Comparison of ENCODE assay signal across 15 cellular contexts in genomic region chr7:55476852-55477780, GRCh38.
A peak's percentile ranks its signal among the peaks of the same experiment; 100 is the strongest.
DNase-seq lines count a peak whose midpoint lies in the region; ATAC-seq, FAIRE-seq and TF ChIP-seq lines count a peak whose summit lies in the region.
"Had no signal": no experiment of that assay in that cellular context is flagged by ENCODE, and none has a peak within 500 bp of the region (broad histone marks: within the 10 kb centered on the region; RNA-seq: fewer than 3 reads in every experiment).

No MANE protein-coding gene starts in this region.

- H3K27ac ChIP-seq in CD4-positive, CD25-positive, alpha-beta regulatory T cell (ENCODE audit: insufficient read depth, low read length, poor library complexity, severe bottlenecking), result peak overlapping the region; percentile 70
- no peak overlapping the region for H3K27ac ChIP-seq in GM12878 (ENCODE audit: control insufficient read depth, insufficient read depth)
- peak overlapping the region; percentile 61 for H3K27ac ChIP-seq in naive thymus-derived CD4-positive, alpha-beta T cell (ENCODE audit: low read depth, low read length)
- H3K27ac ChIP-seq: prostate gland, RWPE1 had no signal

- POLR2A ChIA-PET in GM12878 (lab: Charles Lee), result no interaction called here
- POLR2A ChIA-PET in naive thymus-derived CD4-positive, alpha-beta T cell (lab: Charles Lee), result interaction anchor here (1.1 to 1.2 kb wide), 2 partner anchors 11 to 96 kb away, joined by 3 read pairs; no protein-coding TSS in a partner anchor

- RAD21 ChIA-PET in GM12878 (lab: Charles Lee; ENCODE audit: unreplicated experiment), result no interaction called here

- TF ChIP-seq EP300 in GM12878 (IDR thresholded peaks at IDR 0.05; ENCODE audit: borderline replicate concordance in 1 of 2, control insufficient read depth in 1 of 2, low read depth in 2 of 2, low read length in 2 of 2), result no peak

- BruUV-seq in GM12878 (replicated peaks; lab: Mats Ljungman, UMichigan), result no TSS peak

- no peaks in the 10 kb centered on the region for H3K9me3 ChIP-seq in CD4-positive, CD25-positive, alpha-beta regulatory T cell (ENCODE audit: control insufficient read depth in 2 of 2, low read length in 2 of 2)
- H3K9me3 ChIP-seq in GM12878 (replicated peaks; ENCODE audit: control insufficient read depth, insufficient read depth, low read length) (no peaks in the 10 kb centered on the region), HAP-1 (no peaks in the 10 kb centered on the region)
- H3K9me3 ChIP-seq in naive thymus-derived CD4-positive, alpha-beta T cell (ENCODE audit: control insufficient read depth in 2 of 3, low read length in 3 of 3), result no peaks in the 10 kb centered on the region
- H3K9me3 ChIP-seq: gastrocnemius medialis, prostate gland had no signal

- H3K36me3 Mint-ChIP-seq in CD4-positive, CD25-positive, alpha-beta regulatory T cell, result peaks cover 39% of the 10 kb centered on the region
- peaks cover 5 to 32% (median 21%) of the 10 kb centered on the region in 5 donors for H3K36me3 Mint-ChIP-seq in naive thymus-derived CD4-positive, alpha-beta T cell

- no peak for TF ChIP-seq CTCF in GM12878 (IDR thresholded peaks at IDR 0.05 in 2 of 3, conservative IDR thresholded peaks at IDR 0.05 in 1 of 3; ENCODE audit: control insufficient read depth in 2 of 3, extremely low read depth in 1 of 3, insufficient read depth in 1 of 3, low read depth in 3 of 3, low read length in 3 of 3)

- 91% methylated on average over 19 of the region's 19 CpGs for WGBS in GM12878 (ENCODE audit: insufficient coverage, insufficient replicate concordance, low lambda C conversion rate, missing lambda C conversion rate)

- no peak overlapping the region for H3K9ac ChIP-seq in GM12878 (ENCODE audit: control insufficient read depth, insufficient read depth, low read length)

- no peaks in the 10 kb centered on the region for H3K9me3 Mint-ChIP-seq in CD4-positive, CD25-positive, alpha-beta regulatory T cell
- no peaks in the 10 kb centered on the region for H3K9me3 Mint-ChIP-seq in naive thymus-derived CD4-positive, alpha-beta T cell

- peaks cover 2% of the 10 kb centered on the region; the same call in 1 of the 2 replicates for H3K79me2 ChIP-seq in GM12878 (ENCODE audit: control insufficient read depth, insufficient read depth, low read length)

- in situ Hi-C loops in GM12878 (cut with MboI) (no loop called here), HAP-1 (cut with MboI; ENCODE audit: low sequenced_read_pairs) (no loop called here)

- H3K4me3 Mint-ChIP-seq in CD4-positive, CD25-positive, alpha-beta regulatory T cell, result peak overlapping the region; percentile 17 to 77 (median 38)
- H3K4me3 Mint-ChIP-seq in naive thymus-derived CD4-positive, alpha-beta T cell, result peak overlapping the region; percentile 33 to 79 (median 68)

- no peak for DNase-seq in CD4-positive, CD25-positive, alpha-beta regulatory T cell
- DNase-seq in GM12878 (ENCODE audit: low read depth, low spot score) (no peak), H4 (ENCODE audit: low spot score) (no peak), HAP-1 (ENCODE audit: low spot score in 2 of 2) (no peak)
- no peak for DNase-seq in naive thymus-derived CD4-positive, alpha-beta T cell
- DNase-seq: KBM-7, NCI-H1436, NCI-H526 treated with DMSO at 0.1 percent for 48 hours had no signal

- H3K27ac Mint-ChIP-seq in CD4-positive, CD25-positive, alpha-beta regulatory T cell, result peak overlapping the region; percentile 95 to 96 (median 95)
- H3K27ac Mint-ChIP-seq in naive thymus-derived CD4-positive, alpha-beta T cell, result peak overlapping the region; percentile 82 to 95 (median 92)

- CTCF ChIA-PET in GM12878 (lab: Yijun Ruan, JAX), result no interaction called here
- CTCF ChIA-PET in naive thymus-derived CD4-positive, alpha-beta T cell (lab: Charles Lee), result interaction anchor here (1.1 kb wide), 1 partner anchor 14 kb away, joined by 3 read pairs; no protein-coding TSS in a partner anchor

- TF ChIP-seq RAD21 in GM12878 (IDR thresholded peaks at IDR 0.05; ENCODE audit: insufficient read depth, low read depth, low read length), result no peak

- FAIRE-seq in GM12878 (lab: Jason Lieb, UNC), result no peak
- FAIRE-seq: GM19239 had no signal

- peaks cover 62% of the 10 kb centered on the region for H3K4me1 ChIP-seq in CD4-positive, CD25-positive, alpha-beta regulatory T cell (ENCODE audit: control insufficient read depth, insufficient read depth, low read length, poor library complexity, severe bottlenecking)
- H3K4me1 ChIP-seq in GM12878 (ENCODE audit: control insufficient read depth, insufficient read depth, low read length) (no peaks in the 10 kb centered on the region; the same call in 1 of the 2 replicates), HAP-1 (no peaks in the 10 kb centered on the region)
- H3K4me1 ChIP-seq in naive thymus-derived CD4-positive, alpha-beta T cell (ENCODE audit: control insufficient read depth in 2 of 2, insufficient read depth in 2 of 2, low read length in 2 of 2), result peaks cover 37 to 66% of the 10 kb centered on the region in 2 donors
- H3K4me1 ChIP-seq: prostate gland had no signal

- ATAC-seq in CD4-positive, CD25-positive, alpha-beta regulatory T cell (ENCODE audit: low read depth in 2 of 2), result no peak
- ATAC-seq in GM12878 (no peak), GM21825 (IDR thresholded peaks at IDR 0.05; ENCODE audit: unreplicated experiment) (no peak), HG03442 (IDR thresholded peaks at IDR 0.05; ENCODE audit: unreplicated experiment) (no peak)
- no peak for ATAC-seq in naive thymus-derived CD4-positive, alpha-beta T cell

- H2AFZ ChIP-seq in GM12878 (ENCODE audit: control insufficient read depth, low read depth, low read length), result no peak overlapping the region

- TF ChIP-seq POLR2A in GM19193 (IDR thresholded peaks at IDR 0.05; ENCODE audit: extremely low read depth, insufficient read depth, insufficient read length) (peak; percentile 11), GM12878 (IDR thresholded peaks at IDR 0.05; ENCODE audit: low read depth, low read length) (peak; percentile 36)

- no peak overlapping the region for H3K4me2 ChIP-seq in GM12878 (ENCODE audit: control insufficient read depth, insufficient read depth)

- H3K36me3 ChIP-seq in CD4-positive, CD25-positive, alpha-beta regulatory T cell (ENCODE audit: control insufficient read depth, insufficient read depth, low read length), result peaks cover 17% of the 10 kb centered on the region
- H3K36me3 ChIP-seq in GM12878 (ENCODE audit: control insufficient read depth in 2 of 2, insufficient read depth in 2 of 2, low read length in 1 of 2) (peaks cover 18 to 38% of the 10 kb centered on the region in 2 experiments), HAP-1 (replicated peaks) (no peaks in the 10 kb centered on the region)
- peaks cover 0 to 9% (median 0%) of the 10 kb centered on the region in 3 experiments for H3K36me3 ChIP-seq in naive thymus-derived CD4-positive, alpha-beta T cell (ENCODE audit: control insufficient read depth in 2 of 3, insufficient read depth in 3 of 3, low read length in 3 of 3)
- H3K36me3 ChIP-seq: gastrocnemius medialis, prostate gland had no signal

- H3K27me3 ChIP-seq in CD4-positive, CD25-positive, alpha-beta regulatory T cell (ENCODE audit: control insufficient read depth, insufficient read depth, low read length), result no peaks in the 10 kb centered on the region
- H3K27me3 ChIP-seq in GM12878 (replicated peaks in 1 of 2; ENCODE audit: control insufficient read depth in 2 of 2, insufficient read depth in 2 of 2, low read length in 1 of 2) (no peaks in the 10 kb centered on the region), HAP-1 (ENCODE audit: low read depth) (no peaks in the 10 kb centered on the region)
- H3K27me3 ChIP-seq in naive thymus-derived CD4-positive, alpha-beta T cell (ENCODE audit: control insufficient read depth in 2 of 2, insufficient read depth in 2 of 2, low read length in 2 of 2), result no peaks in the 10 kb centered on the region
- H3K27me3 ChIP-seq: gastrocnemius medialis had no signal

- SMC1A ChIA-PET in GM12878 (lab: Charles Lee; ENCODE audit: uncharacterized antibody, unreplicated experiment), result no interaction called here

- H3K27me3 Mint-ChIP-seq in CD4-positive, CD25-positive, alpha-beta regulatory T cell, result no peaks in the 10 kb centered on the region
- H3K27me3 Mint-ChIP-seq in naive thymus-derived CD4-positive, alpha-beta T cell, result no peaks in the 10 kb centered on the region

- H3K4me1 Mint-ChIP-seq in CD4-positive, CD25-positive, alpha-beta regulatory T cell, result peaks cover 28 to 87% (median 70%) of the 10 kb centered on the region in 4 donors
- peaks cover 48 to 91% (median 85%) of the 10 kb centered on the region in 7 donors for H3K4me1 Mint-ChIP-seq in naive thymus-derived CD4-positive, alpha-beta T cell

- no peak overlapping the region for H3K4me3 ChIP-seq in CD4-positive, CD25-positive, alpha-beta regulatory T cell (ENCODE audit: low read depth, low read length)
- no peak overlapping the region for H3K4me3 ChIP-seq in GM12878
- no peak overlapping the region for H3K4me3 ChIP-seq in naive thymus-derived CD4-positive, alpha-beta T cell (ENCODE audit: low read length)
- H3K4me3 ChIP-seq in HAP-1, result no peak overlapping the region
- H3K4me3 ChIP-seq: gastrocnemius medialis, prostate gland had no signal

- H4K20me1 ChIP-seq in GM12878 (ENCODE audit: control insufficient read depth, insufficient read depth), result no peaks in the 10 kb centered on the region

- intact Hi-C loops in GM12878 (cut with micrococcal nuclease; ENCODE audit: unreplicated experiment), result no loop called here
- intact Hi-C loops in naive thymus-derived CD4-positive, alpha-beta T cell (cut with micrococcal nuclease), result loop anchor here (1.0 to 5.0 kb wide), 2 partner anchors 8 to 110 kb away; partner anchors contain the start of gene LANCL2 (in 1 of the 2)

TF ChIP-seq in GM12878, 131 proteins besides CTCF, POLR2A, EP300 and RAD21 (continues in another document):
- TF ChIP-seq MEF2B (IDR thresholded peaks at IDR 0.05; ENCODE audit: partially characterized antibody, poor library complexity, severe bottlenecking) (no peak), SREBF2 (IDR thresholded peaks at IDR 0.05; ENCODE audit: low read length) (no peak), HDAC2 (IDR thresholded peaks at IDR 0.05) (no peak), ASH2L (IDR thresholded peaks at IDR 0.05; ENCODE audit: borderline replicate concordance, low read depth) (no peak), MYC (IDR thresholded peaks at IDR 0.05; ENCODE audit: insufficient read depth, insufficient read length, insufficient replicate concordance, low read length, severe bottlenecking) (no peak), ZSCAN29 (IDR thresholded peaks at IDR 0.05) (no peak), KDM1A (IDR thresholded peaks at IDR 0.05; ENCODE audit: borderline replicate concordance) (no peak), DPF2 (IDR thresholded peaks at IDR 0.05) (no peak), BACH1 (IDR thresholded peaks at IDR 0.05; ENCODE audit: borderline replicate concordance) (no peak), TCF12 (IDR thresholded peaks at IDR 0.05; ENCODE audit: low read depth, low read length) (no peak), ZNF622 (IDR thresholded peaks at IDR 0.05) (no peak), ZNF24 (IDR thresholded peaks at IDR 0.05) (no peak), NBN (IDR thresholded peaks at IDR 0.05) (no peak), CHD4 (IDR thresholded peaks at IDR 0.05) (no peak), POLR2AphosphoS5 (IDR thresholded peaks at IDR 0.05; ENCODE audit: low read length) (no peak), CEBPB (IDR thresholded peaks at IDR 0.05; ENCODE audit: borderline replicate concordance in 1 of 2, low read depth in 2 of 2, low read length in 2 of 2) (no peak)
